ENCODE assay signal across 32 cellular contexts in the genomic region with DNA sequence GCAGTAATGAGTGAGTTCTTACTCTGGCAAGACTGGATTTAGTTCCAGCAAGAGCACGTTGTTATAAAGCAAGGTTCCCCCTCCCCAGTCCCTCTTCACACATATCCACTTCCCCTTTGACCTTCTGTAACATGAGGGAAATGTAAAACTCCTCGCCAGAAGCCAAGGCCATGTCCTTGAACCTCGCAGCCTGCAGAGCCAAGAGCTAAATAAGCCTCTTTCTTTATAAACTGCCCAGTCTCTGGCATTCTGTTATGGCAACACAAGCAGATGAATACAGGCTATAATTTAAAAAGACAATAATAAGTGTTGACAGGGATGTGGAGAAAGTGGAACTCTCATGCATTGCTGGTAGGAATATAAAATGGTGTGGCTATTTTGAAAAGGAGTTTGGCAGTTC.
"Had no signal": no experiment of that assay in that cellular context is flagged by ENCODE, and none has a peak within 500 bp of the region (broad histone marks: within the 10 kb centered on the region; RNA-seq: fewer than 3 reads in every experiment).

No MANE protein-coding gene starts in this region.

- H3K36me3 ChIP-seq: brain microvascular endothelial cell had no signal

- FAIRE-seq: astrocyte, bronchial epithelial cell, frontal cortex had no signal

- H3K27me3 ChIP-seq: brain microvascular endothelial cell, dorsolateral prefrontal cortex had no signal

- H3K4me3 Mint-ChIP-seq: activated CD4-positive, alpha-beta memory T cell treated with anti-CD3 and anti-CD28 coated beads, Interleukin-2, amount 10 ng/mL, durations not matched to agents 7 days and 5 days; activated CD4-positive, alpha-beta T cell treated with anti-CD3 and anti-CD28 coated beads, Interleukin-2, amount 10 ng/mL, durations not matched to agents 7 days and 5 days; activated naive CD4-positive, alpha-beta T cell treated with anti-CD3 and anti-CD28 coated beads for 36 hours; activated naive CD8-positive, alpha-beta T cell; activated T-cell treated with anti-CD3 and anti-CD28 coated beads, Interleukin-2, amount 50 U/mL, for 4 hours; activated T-helper 1 cell treated with anti-CD3 and anti-CD28 coated beads, Interleukin-12 subunit alpha, Interleukin-12 subunit beta, Interleukin-2, Interleukin-4 antibody, amounts not matched to agents 30 ng/mL and 10 ng/mL and 1 ng/mL, durations not matched to agents 14 hours and 24 hours and 36 hours; central memory CD8-positive, alpha-beta T cell; dendritic cell treated with granulocyte-macrophage colony-stimulating factor and Interleukin-4, amounts not matched to agents 40 ng/mL and 50 ng/mL, for 4 days; endodermal cell; T-helper 17 cell; T-helper 2 cell treated with Interferon-gamma antibody and Interleukin-4, amounts not matched to agents 5 μg/mL and 100 μg/mL, for 36 hours had no signal

- H3K27ac ChIP-seq: brain microvascular endothelial cell, coronary artery, dorsolateral prefrontal cortex had no signal

- H3K27ac Mint-ChIP-seq: activated CD4-positive, alpha-beta memory T cell treated with anti-CD3 and anti-CD28 coated beads, Interleukin-2, amount 10 ng/mL, durations not matched to agents 7 days and 5 days; activated CD4-positive, alpha-beta T cell treated with anti-CD3 and anti-CD28 coated beads, Interleukin-2, amount 10 ng/mL, durations not matched to agents 7 days and 5 days; activated naive CD4-positive, alpha-beta T cell treated with anti-CD3 and anti-CD28 coated beads for 36 hours; activated naive CD8-positive, alpha-beta T cell; activated T-helper 1 cell treated with anti-CD3 and anti-CD28 coated beads, Interleukin-12 subunit alpha, Interleukin-12 subunit beta, Interleukin-2, Interleukin-4 antibody, amounts not matched to agents 30 ng/mL and 10 ng/mL and 1 ng/mL, durations not matched to agents 14 hours and 24 hours and 36 hours; activated T-helper 2 cell treated with anti-CD3 and anti-CD28 coated beads, Interferon-gamma antibody, Interleukin-2, Interleukin-4, amounts not matched to agents 10 μg/mL and 5 μg/mL and 100 μg/mL, durations not matched to agents 14 hours and 24 hours and 36 hours; dendritic cell treated with granulocyte-macrophage colony-stimulating factor and Interleukin-4, amounts not matched to agents 40 ng/mL and 50 ng/mL, for 4 days; endodermal cell; T-helper 2 cell treated with Interferon-gamma antibody and Interleukin-4, amounts not matched to agents 5 μg/mL and 100 μg/mL, for 36 hours had no signal

- H3K27me3 Mint-ChIP-seq: activated CD4-positive, alpha-beta memory T cell treated with anti-CD3 and anti-CD28 coated beads, Interleukin-2, amount 10 ng/mL, durations not matched to agents 7 days and 5 days; activated CD4-positive, alpha-beta T cell treated with anti-CD3 and anti-CD28 coated beads, Interleukin-2, amount 10 ng/mL, durations not matched to agents 7 days and 5 days; activated naive CD8-positive, alpha-beta T cell; central memory CD8-positive, alpha-beta T cell; dendritic cell treated with granulocyte-macrophage colony-stimulating factor and Interleukin-4, amounts not matched to agents 40 ng/mL and 50 ng/mL, for 4 days; T-helper 17 cell had no signal

- H3K4me3 ChIP-seq: coronary artery, dorsolateral prefrontal cortex had no signal

- ATAC-seq: activated T-cell treated with anti-CD3 and anti-CD28 coated beads, Interleukin-2, amount 50 U/mL, for 4 hours; esophagus mucosa; T-helper 17 cell had no signal

- DNase-seq: activated CD4-positive, alpha-beta memory T cell treated with anti-CD3 and anti-CD28 coated beads, Interleukin-2, amount 10 ng/mL, durations not matched to agents 7 days and 5 days; activated CD4-positive, alpha-beta T cell treated with anti-CD3 and anti-CD28 coated beads for 1 hour; activated CD4-positive, alpha-beta T cell treated with anti-CD3 and anti-CD28 coated beads for 4 hours; activated CD4-positive, alpha-beta T cell treated with anti-CD3 and anti-CD28 coated beads, Interleukin-2, amount 10 ng/mL, durations not matched to agents 7 days and 5 days; activated CD4-positive, alpha-beta T cell treated with anti-CD3 and anti-CD28 coated beads, Interleukin-2, amount 50 U/mL, for 4 hours; activated CD8-positive, alpha-beta memory T cell treated with anti-CD3 and anti-CD28 coated beads, Interleukin-2, amount 50 U/mL, for 48 hours; activated effector memory CD4-positive, alpha-beta T cell treated with anti-CD3 and anti-CD28 coated beads, Interleukin-2, amount 50 U/mL, for 16 hours; activated naive CD4-positive, alpha-beta T cell treated with anti-CD3 and anti-CD28 coated beads for 36 hours; activated T-cell treated with anti-CD3 and anti-CD28 coated beads for 4 hours; activated T-cell treated with anti-CD3 and anti-CD28 coated beads, Interleukin-2, amount 50 U/mL, for 4 hours; amniotic stem cell; anterior cingulate cortex; brain microvascular endothelial cell; dorsolateral prefrontal cortex; effector memory CD4-positive, alpha-beta T cell; endodermal cell; foreskin fibroblast; head of caudate nucleus; T-helper 1 cell; T-helper 17 cell; T1000 had no signal
